In the genomic region with DNA sequence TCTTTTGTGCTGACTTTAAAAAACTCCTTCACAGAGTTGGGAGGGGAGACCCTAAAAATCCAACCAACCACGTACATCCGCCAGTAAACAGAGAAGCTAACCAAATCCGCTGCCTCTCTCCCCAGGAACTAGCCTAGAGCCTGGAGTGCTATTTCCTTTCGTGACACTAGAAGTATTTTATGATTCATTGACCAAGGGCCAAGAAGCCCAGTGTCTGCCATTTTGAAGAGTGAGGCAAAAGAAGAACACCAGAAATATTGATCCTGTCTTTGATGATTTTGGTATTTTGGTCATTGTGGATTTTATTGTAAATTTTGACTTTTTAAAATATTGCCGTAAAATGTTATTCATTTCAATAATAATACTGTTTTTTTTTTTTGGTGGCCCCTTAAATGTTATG, we compare ENCODE assay signal across 24 cellular contexts.
"Had no signal": no experiment of that assay in that cellular context is flagged by ENCODE, and none has a peak within 500 bp of the region (broad histone marks: within the 10 kb centered on the region; RNA-seq: fewer than 3 reads in every experiment).

No MANE protein-coding gene starts in this region.

- H3K4me3 ChIP-seq: coronary artery, dorsolateral prefrontal cortex, esophagus muscularis mucosa, gastroesophageal sphincter, heart left ventricle, hepatocyte, left lung, lower lobe of right lung, mucosa of descending colon had no signal

- H2AFZ ChIP-seq: hepatocyte had no signal

- H3K36me3 ChIP-seq: esophagus muscularis mucosa, gastroesophageal sphincter, heart left ventricle, left lung, lower lobe of right lung had no signal

- DNase-seq: dermis blood vessel endothelial cell; dorsolateral prefrontal cortex; effector CD4-positive, alpha-beta T cell; effector memory CD4-positive, alpha-beta T cell; foreskin keratinocyte; heart left ventricle; hypothalamus; immature natural killer cell; islet precursor cell; kidney; left cardiac atrium; left lung; left ventricle myocardium superior; lower lobe of right lung; mesenchymal stem cell; mucosa of descending colon; naive B cell had no signal

- H3K27ac ChIP-seq: coronary artery, dorsolateral prefrontal cortex, esophagus muscularis mucosa, foreskin keratinocyte, gastroesophageal sphincter, heart left ventricle, hepatocyte, left lung, lower lobe of right lung had no signal

- H3K27me3 ChIP-seq: dorsolateral prefrontal cortex, esophagus muscularis mucosa, gastroesophageal sphincter, heart left ventricle, hepatocyte, left lung had no signal

- ATAC-seq: foreskin keratinocyte, gastroesophageal sphincter, heart left ventricle, left cardiac atrium, left ventricle myocardium superior, mucosa of descending colon had no signal

- H3K9me3 ChIP-seq: esophagus muscularis mucosa, gastroesophageal sphincter, heart left ventricle, left lung, lower lobe of right lung, mucosa of descending colon had no signal

- H3K79me2 ChIP-seq: hepatocyte had no signal

- FAIRE-seq: colon, endothelial cell of umbilical vein, frontal cortex, kidney had no signal

- H3K4me2 ChIP-seq: hepatocyte had no signal
